Comparison of ENCODE assay signal across 1 cellular context in genomic region chr15:75538376-75538775, GRCh38.
TF ChIP-seq lines count a peak whose summit lies in the region.

No MANE protein-coding gene starts in this region.

TF ChIP-seq in IMR-90, 13 proteins besides CTCF, POLR2A, EP300 and RAD21 (continued from another document):
- TF ChIP-seq CEBPB (IDR thresholded peaks at IDR 0.05; ENCODE audit: low read depth, low read length) (no peak), NFE2L2 (IDR thresholded peaks at IDR 0.05; ENCODE audit: low read depth, low read length) (no peak)
TF ChIP-seq in IMR-90: peak in this region for 0.
